In the genomic region with DNA sequence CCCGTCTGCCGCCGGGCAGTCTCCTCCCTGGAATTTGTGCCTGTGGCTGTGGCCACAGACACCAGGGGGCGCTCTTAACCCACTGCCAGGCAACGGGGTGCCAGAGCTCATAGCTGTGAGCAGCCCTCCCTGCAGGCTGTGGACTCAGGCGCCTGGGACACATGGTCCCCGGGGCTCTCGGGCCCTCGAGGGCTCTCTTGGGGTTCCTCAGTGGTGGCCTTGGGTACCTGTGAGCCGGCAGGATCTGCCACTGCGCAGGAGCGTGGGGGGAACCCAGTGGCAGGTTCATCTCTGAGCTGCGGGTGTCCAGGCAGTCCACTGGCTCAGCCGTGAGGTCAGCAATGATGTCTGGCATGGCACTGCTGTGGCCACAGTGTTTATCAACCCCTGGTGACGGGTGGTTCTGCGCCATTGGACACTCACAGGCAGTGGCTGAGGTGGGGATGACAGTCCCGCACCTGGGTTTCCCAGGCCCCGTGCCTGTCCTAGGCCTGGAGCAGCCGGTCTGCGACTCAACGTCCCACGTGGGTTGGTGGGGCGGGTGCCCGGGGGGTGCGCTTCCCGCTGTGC, we compare ENCODE assay signal across 10 cellular contexts.
DNase-seq lines count a peak whose midpoint lies in the region; FAIRE-seq lines count a peak whose summit lies in the region.
"Had no signal": no experiment of that assay in that cellular context is flagged by ENCODE, and none has a peak within 500 bp of the region (broad histone marks: within the 10 kb centered on the region; RNA-seq: fewer than 3 reads in every experiment).

No MANE protein-coding gene starts in this region.

- H3K4me1 Mint-ChIP-seq in T-helper 2 cell treated with Interferon-gamma antibody and Interleukin-4, amounts not matched to agents 5 μg/mL and 100 μg/mL, for 36 hours (ENCODE audit: low read depth) = peaks cover 1% of the 10 kb centered on the region

- H3K27me3 ChIP-seq in adipocyte (replicated peaks; ENCODE audit: control insufficient read depth, insufficient read depth, low read length) = no peaks in the 10 kb centered on the region

- peaks cover 33% of the 10 kb centered on the region for H3K36me3 ChIP-seq in adipocyte (ENCODE audit: control insufficient read depth, insufficient read depth, low read length, severe bottlenecking)

- H3K9ac ChIP-seq in adipocyte (ENCODE audit: low read length) = no peak overlapping the region

- DNase-seq in DMS 273 (lab: John Stamatoyannopoulos, UW; ENCODE audit: unreplicated experiment) (peak; percentile 73), DMS 273 treated with DMSO at 0.1 percent for 48 hours (lab: John Stamatoyannopoulos, UW) (no peak), HTR-8/SVneo (ENCODE audit: insufficient read length, low spot score) (peak; percentile 83), adipocyte (ENCODE audit: low read depth) (peak; percentile 72), iPS-NIHi11 (ENCODE audit: low spot score) (peak; percentile 98), NCI-H1092 treated with DMSO at 0.1 percent for 48 hours (lab: John Stamatoyannopoulos, UW) (no peak)
- DNase-seq in T-helper 2 cell treated with Interferon-gamma antibody and Interleukin-4, amounts not matched to agents 5 μg/mL and 100 μg/mL, for 36 hours (ENCODE audit: low spot score) = peak; percentile 53
- DNase-seq in stimulated activated CD4-positive, alpha-beta T cell treated with anti-CD3 and anti-CD28 coated beads, Interleukin-1b, Interleukin-23, amount 100 ng/mL, for 4 hours (ENCODE audit: low read depth in 2 of 2) = peak; percentile 74 to 79

- peaks cover 16% of the 10 kb centered on the region for H3K4me1 ChIP-seq in adipocyte (ENCODE audit: control insufficient read depth, insufficient read depth, low read length)

- H3K36me3 Mint-ChIP-seq in T-helper 2 cell treated with Interferon-gamma antibody and Interleukin-4, amounts not matched to agents 5 μg/mL and 100 μg/mL, for 36 hours (ENCODE audit: low read depth) = peaks cover 12% of the 10 kb centered on the region

- H3K4me3 ChIP-seq in adipocyte (ENCODE audit: low read length) = no peak overlapping the region

- FAIRE-seq in HTR-8/SVneo (lab: Jason Lieb, UNC) = peak; percentile 54
- FAIRE-seq: A204.1, endometrium had no signal

- H3K9me3 Mint-ChIP-seq in T-helper 2 cell treated with Interferon-gamma antibody and Interleukin-4, amounts not matched to agents 5 μg/mL and 100 μg/mL, for 36 hours = no peaks in the 10 kb centered on the region

- no peaks in the 10 kb centered on the region for H3K27me3 Mint-ChIP-seq in T-helper 2 cell treated with Interferon-gamma antibody and Interleukin-4, amounts not matched to agents 5 μg/mL and 100 μg/mL, for 36 hours (ENCODE audit: low read depth)

- H3K9me3 ChIP-seq in adipocyte (ENCODE audit: control insufficient read depth, low read length) = no peaks in the 10 kb centered on the region

- no peak overlapping the region for H3K27ac Mint-ChIP-seq in T-helper 2 cell treated with Interferon-gamma antibody and Interleukin-4, amounts not matched to agents 5 μg/mL and 100 μg/mL, for 36 hours

- H3K4me3 Mint-ChIP-seq in T-helper 2 cell treated with Interferon-gamma antibody and Interleukin-4, amounts not matched to agents 5 μg/mL and 100 μg/mL, for 36 hours = no peak overlapping the region

Comparison
In these comparisons a context has a peak if more than half of its experiments do, and no peak if none do; other contexts are left out.
1. DNase-seq: peak in DMS 273 (single experiment), HTR-8/SVneo (single experiment), T-helper 2 cell treated with Interferon-gamma antibody and Interleukin-4, amounts not matched to agents 5 μg/mL and 100 μg/mL, for 36 hours (single experiment), adipocyte (single experiment), iPS-NIHi11 (single experiment) and stimulated activated CD4-positive, alpha-beta T cell treated with anti-CD3 and anti-CD28 coated beads, Interleukin-1b, Interleukin-23, amount 100 ng/mL, for 4 hours (2 of 2); none in DMS 273 treated with DMSO at 0.1 percent for 48 hours (single experiment) and NCI-H1092 treated with DMSO at 0.1 percent for 48 hours (single experiment).